In genomic region chr17:32490101-32490482, GRCh38 we compare ENCODE assay signal across 11 cellular contexts. TPM values are rescaled to one million over a fixed set of nuclear protein-coding genes. Genes with fewer than 3 reads are reported as not detected.
A peak's percentile ranks its signal among the peaks of the same experiment; 100 is the strongest.
DNase-seq lines count a peak whose midpoint lies in the region; ATAC-seq, FAIRE-seq and TF ChIP-seq lines count a peak whose summit lies in the region.
"Had no signal": no experiment of that assay in that cellular context is flagged by ENCODE, and none has a peak within 500 bp of the region (broad histone marks: within the 10 kb centered on the region; RNA-seq: fewer than 3 reads in every experiment).

No MANE protein-coding gene starts in this region.

- no peak for ATAC-seq in HG02588 (IDR thresholded peaks at IDR 0.05; ENCODE audit: unreplicated experiment)
- ATAC-seq: left ventricle myocardium superior had no signal

- H3K4me2 ChIP-seq in keratinocyte (ENCODE audit: control insufficient read depth, extremely low read depth, insufficient read depth, low read depth, low read length): peak overlapping the region; percentile 94

- no peak overlapping the region for H3K27ac ChIP-seq in CD8-positive, alpha-beta memory T cell (ENCODE audit: low read depth, low read length)
- peak overlapping the region; percentile 100 for H3K27ac ChIP-seq in VCaP
- H3K27ac ChIP-seq in keratinocyte (ENCODE audit: control insufficient read depth, insufficient read depth, low read length): no peak overlapping the region
- H3K27ac ChIP-seq: sigmoid colon, stomach had no signal

- H3K27me3 ChIP-seq in CD8-positive, alpha-beta memory T cell (ENCODE audit: insufficient read depth, low read length, poor library complexity, severe bottlenecking): no peaks in the 10 kb centered on the region
- H3K27me3 ChIP-seq in keratinocyte (ENCODE audit: control insufficient read depth, extremely low read depth, insufficient read depth, low read length): no peaks in the 10 kb centered on the region
- H3K27me3 ChIP-seq: sigmoid colon, stomach had no signal

- no peaks in the 10 kb centered on the region for H3K36me3 ChIP-seq in CD8-positive, alpha-beta memory T cell (ENCODE audit: insufficient read depth, low read length)
- peaks cover 9 to 25% of the 10 kb centered on the region in 2 experiments for H3K36me3 ChIP-seq in keratinocyte (ENCODE audit: control insufficient read depth in 2 of 2, extremely low read depth in 1 of 2, insufficient read depth in 2 of 2, low read length in 2 of 2)
- H3K36me3 ChIP-seq: sigmoid colon had no signal

- POLR2A ChIA-PET in CD8-positive, alpha-beta memory T cell (lab: Charles Lee): no interaction called here

- dilution Hi-C loops in keratinocyte (cut with MboI; ENCODE audit: extremely low pct_ligation_motif_present, low sequenced_read_pairs): no loop called here

- H3K9ac ChIP-seq in keratinocyte (ENCODE audit: control insufficient read depth, extremely low read depth, insufficient read depth, low read length): peak overlapping the region; percentile 19

- TF ChIP-seq CTCF in VCaP (conservative IDR thresholded peaks at IDR 0.05) (peak; percentile 43), keratinocyte (optimal IDR thresholded peaks at IDR 0.05 in 1 of 3, IDR thresholded peaks at IDR 0.05 in 1 of 3, conservative IDR thresholded peaks at IDR 0.05 in 1 of 3; ENCODE audit: extremely low read depth in 1 of 3, insufficient read depth in 2 of 3, low read length in 3 of 3) (peak in 1 of 3 experiments; percentile 5)

- peak overlapping the region; percentile 32 to 94 (median 91) for H3K4me3 Mint-ChIP-seq in CD8-positive, alpha-beta memory T cell

- H3K9me3 Mint-ChIP-seq in CD8-positive, alpha-beta memory T cell: no peaks in the 10 kb centered on the region

- CTCF ChIA-PET in CD8-positive, alpha-beta memory T cell (lab: Charles Lee): interaction anchor here (6.7 kb wide), 1 partner anchor 26 kb away, joined by 44 read pairs; no protein-coding TSS in a partner anchor

- TF ChIP-seq POLR2A in GM12892 (IDR thresholded peaks at IDR 0.05; ENCODE audit: low read depth, low read length): peak; percentile 75

- H4K20me1 ChIP-seq in keratinocyte (ENCODE audit: control insufficient read depth, extremely low read depth, insufficient read depth, low read length): no peaks in the 10 kb centered on the region

- H3K4me3 ChIP-seq in CD8-positive, alpha-beta memory T cell (ENCODE audit: low read length): peak overlapping the region; percentile 31
- H3K4me3 ChIP-seq in keratinocyte (ENCODE audit: control insufficient read depth in 2 of 3, extremely low read depth in 1 of 3, insufficient read depth in 2 of 3, low read depth in 1 of 3, low read length in 3 of 3): peak overlapping the region; percentile 22 to 48 (median 22)
- H3K4me3 ChIP-seq: sigmoid colon, stomach had no signal

- H3K4me1 Mint-ChIP-seq in CD8-positive, alpha-beta memory T cell: peaks cover 55 to 75% (median 58%) of the 10 kb centered on the region in 3 donors

- peaks cover 37% of the 10 kb centered on the region for H3K79me2 ChIP-seq in keratinocyte (ENCODE audit: control insufficient read depth, insufficient read depth, low read length)

- no peak overlapping the region for H2AFZ ChIP-seq in keratinocyte (ENCODE audit: control insufficient read depth, low read length)

- H3K9me3 ChIP-seq in CD8-positive, alpha-beta memory T cell (ENCODE audit: low read length): no peaks in the 10 kb centered on the region
- no peaks in the 10 kb centered on the region for H3K9me3 ChIP-seq in keratinocyte (ENCODE audit: control insufficient read depth, low read depth, low read length)
- H3K9me3 ChIP-seq: sigmoid colon, stomach had no signal

- peaks cover 9% of the 10 kb centered on the region for H3K9me1 ChIP-seq in keratinocyte (ENCODE audit: control insufficient read depth, extremely low read depth, insufficient read depth, low read length)

- H3K27ac Mint-ChIP-seq in CD8-positive, alpha-beta memory T cell: peak overlapping the region in 3 of 8 donors; percentile 11 to 66 (median 12)

- peaks cover 0 to 21% (median 0%) of the 10 kb centered on the region in 3 donors for H3K36me3 Mint-ChIP-seq in CD8-positive, alpha-beta memory T cell

- no peaks in the 10 kb centered on the region for H3K27me3 Mint-ChIP-seq in CD8-positive, alpha-beta memory T cell

- no peak for DNase-seq in CD8-positive, alpha-beta memory T cell
- DNase-seq in GM12892 (ENCODE audit: insufficient read length) (no peak), keratinocyte (ENCODE audit: low read depth, low spot score) (no peak), HK-2 (ENCODE audit: unreplicated experiment) (no peak), NCI-H2196 (lab: John Stamatoyannopoulos, UW; ENCODE audit: unreplicated experiment) (no peak)
- no peak for DNase-seq in stimulated activated CD8-positive, alpha-beta memory T cell treated with anti-CD3 and anti-CD28 coated beads, Interleukin-4, amount 100 ng/mL, for 48 hours
- DNase-seq: left ventricle myocardium superior, sigmoid colon, stomach had no signal

- peaks cover 75% of the 10 kb centered on the region for H3K4me1 ChIP-seq in CD8-positive, alpha-beta memory T cell (ENCODE audit: insufficient read depth, low read length)
- H3K4me1 ChIP-seq in keratinocyte (ENCODE audit: control insufficient read depth, extremely low read depth, insufficient read depth, low read length): peaks cover 46% of the 10 kb centered on the region

- FAIRE-seq in GM12892 (lab: Jason Lieb, UNC) (peak; percentile 58), keratinocyte (lab: Jason Lieb, UNC) (no peak)

RNA-seq across cellular contexts. Expression of gene CDK5R1, which starts 3.3 kb away (rescaled TPM):
- total RNA-seq in CD8-positive, alpha-beta memory T cell: 1 to 10 TPM; 6.8 to 7.0 TPM
- polyA plus RNA-seq in CD8-positive, alpha-beta memory T cell: 6.0 TPM
- 26.1 TPM for polyA plus RNA-seq in GM12892 (2012; ENCODE audit: missing spikeins)
- 2.4 to 4.9 TPM (median 2.9 TPM) in 3 replicates for polyA plus RNA-seq in keratinocyte
- 2.4 TPM for polyA plus RNA-seq in keratinocyte (2011; ENCODE audit: low read depth)
- polyA plus RNA-seq in keratinocyte (2011; cell fraction: cytosol; rRNA removed): 1.9 and 2.3 TPM in 2 replicates
- 6.7 and 7.0 TPM in 2 replicates for polyA plus RNA-seq in keratinocyte (2011; cell fraction: nucleus; rRNA removed)
- 5.8 and 5.9 TPM in 2 replicates for polyA plus RNA-seq in keratinocyte (2012; ENCODE audit: low replicate concordance)
- 3.9 to 6.2 TPM (median 4.1 TPM) in 3 replicates for polyA minus RNA-seq in keratinocyte
- polyA minus RNA-seq in keratinocyte (2011; cell fraction: cytosol; rRNA and poly(A)+ RNA removed): 8.1 TPM
- polyA minus RNA-seq in keratinocyte (2011; cell fraction: nucleus; rRNA and poly(A)+ RNA removed): 5.1 and 8.2 TPM in 2 replicates

RNA-seq across cellular contexts. Expression of gene PSMD11, which starts 45.8 kb away (rescaled TPM):
- 100 to 1,000 TPM; 175 to 187 TPM for total RNA-seq in CD8-positive, alpha-beta memory T cell
- polyA plus RNA-seq in CD8-positive, alpha-beta memory T cell: 145 TPM
- polyA plus RNA-seq in GM12892 (2012; ENCODE audit: missing spikeins): 93.5 TPM
- polyA plus RNA-seq in keratinocyte: 85.5 to 121 TPM (median 103 TPM) in 3 replicates
- 123 TPM for polyA plus RNA-seq in keratinocyte (2011; ENCODE audit: low read depth)
- 65.1 and 85.6 TPM in 2 replicates for polyA plus RNA-seq in keratinocyte (2011; cell fraction: cytosol; rRNA removed)
- polyA plus RNA-seq in keratinocyte (2011; cell fraction: nucleus; rRNA removed): 72.5 and 77.3 TPM in 2 replicates
- polyA plus RNA-seq in keratinocyte (2012; ENCODE audit: low replicate concordance): 88.6 and 123 TPM in 2 replicates
- polyA minus RNA-seq in keratinocyte: 94.2 to 160 TPM (median 129 TPM) in 3 replicates
- 88.8 TPM for polyA minus RNA-seq in keratinocyte (2011; cell fraction: cytosol; rRNA and poly(A)+ RNA removed)
- 40.2 and 74.0 TPM in 2 replicates for polyA minus RNA-seq in keratinocyte (2011; cell fraction: nucleus; rRNA and poly(A)+ RNA removed)
